Comparison of ENCODE assay signal across 16 cellular contexts in genomic region chr11:29452131-29452530, GRCh38.
A peak's percentile ranks its signal among the peaks of the same experiment; 100 is the strongest.
DNase-seq lines count a peak whose midpoint lies in the region; ATAC-seq and TF ChIP-seq lines count a peak whose summit lies in the region.
"Had no signal": no experiment of that assay in that cellular context is flagged by ENCODE, and none has a peak within 500 bp of the region (broad histone marks: within the 10 kb centered on the region; RNA-seq: fewer than 3 reads in every experiment).

No MANE protein-coding gene starts in this region.

- no peaks in the 10 kb centered on the region for H3K9me3 Mint-ChIP-seq in chondrocyte (ENCODE audit: low read depth)

- H3K27ac ChIP-seq in mesodermal cell (ENCODE audit: low read depth, low read length, severe bottlenecking) = peak overlapping the region; percentile 57
- H3K27ac ChIP-seq: colonic mucosa, gastrocnemius medialis, SJSA1 had no signal

- no peaks in the 10 kb centered on the region for H3K27me3 Mint-ChIP-seq in chondrocyte (ENCODE audit: low read depth)

- no peak for TF ChIP-seq CTCF in chondrocyte (IDR thresholded peaks at IDR 0.05)

- no peaks in the 10 kb centered on the region for H3K27me3 ChIP-seq in MG63
- H3K27me3 ChIP-seq: colonic mucosa, gastrocnemius medialis, SJSA1 had no signal

- H3K4me1 Mint-ChIP-seq in chondrocyte (ENCODE audit: low read depth) = peaks cover 27% of the 10 kb centered on the region

- DNase-seq in AG20443 (ENCODE audit: low spot score) (peak; percentile 38), MG63 (peak; percentile 4), chondrocyte (ENCODE audit: low spot score) (no peak), H4 (ENCODE audit: low spot score) (no peak), NCI-H1092 treated with DMSO at 0.1 percent for 48 hours (lab: John Stamatoyannopoulos, UW) (no peak)
- DNase-seq: activated naive CD4-positive, alpha-beta T cell; colonic mucosa; DMS79 treated with DMSO at 0.1 percent for 48 hours; gastrocnemius medialis; NCI-H2029 treated with DMSO at 0.1 percent for 48 hours; posterior cingulate gyrus; stimulated activated CD4-positive, alpha-beta T cell treated with anti-CD3 and anti-CD28 coated beads, Interleukin-2, amount 100 ng/mL, for 24 hours had no signal

- ATAC-seq in HG02870 (IDR thresholded peaks at IDR 0.05; ENCODE audit: unreplicated experiment) (no peak), HG03354 (IDR thresholded peaks at IDR 0.05; ENCODE audit: poor library complexity, severe bottlenecking, unreplicated experiment) (no peak)
- ATAC-seq: gastrocnemius medialis had no signal

- peak overlapping the region; percentile 27 for H3K27ac Mint-ChIP-seq in chondrocyte (ENCODE audit: unreplicated experiment)

- WGBS in mesodermal cell (ENCODE audit: insufficient coverage in 2 of 2), 2 experiments = 78 to 100% methylated on average over 1 of the region's 1 CpG

- H3K4me3 Mint-ChIP-seq in chondrocyte (ENCODE audit: unreplicated experiment) = no peak overlapping the region

- H3K36me3 ChIP-seq in MG63 = no peaks in the 10 kb centered on the region
- no peaks in the 10 kb centered on the region for H3K36me3 ChIP-seq in mesodermal cell (ENCODE audit: control insufficient read depth, insufficient read depth, low read length)
- H3K36me3 ChIP-seq: colonic mucosa, gastrocnemius medialis, SJSA1 had no signal

- H3K4me1 ChIP-seq in mesodermal cell (ENCODE audit: control insufficient read depth, insufficient read depth, low read length, poor library complexity, severe bottlenecking) = peaks cover 7% of the 10 kb centered on the region
- H3K4me1 ChIP-seq: colonic mucosa, gastrocnemius medialis, SJSA1 had no signal

- H3K4me3 ChIP-seq in MG63 (no peak overlapping the region), mesodermal cell (ENCODE audit: extremely low read depth, insufficient read depth, low read length, poor library complexity, severe bottlenecking) (no peak overlapping the region)
- H3K4me3 ChIP-seq: colonic mucosa, gastrocnemius medialis, SJSA1 had no signal

- H3K36me3 Mint-ChIP-seq in chondrocyte (ENCODE audit: low read depth) = no peaks in the 10 kb centered on the region

- H3K9me3 ChIP-seq in MG63 = no peaks in the 10 kb centered on the region
- no peaks in the 10 kb centered on the region for H3K9me3 ChIP-seq in mesodermal cell (ENCODE audit: control insufficient read depth, low read length)
- H3K9me3 ChIP-seq: colonic mucosa, gastrocnemius medialis, SJSA1 had no signal

Comparison
In these comparisons a context has a peak if more than half of its experiments do, and no peak if none do; other contexts are left out.
1. DNase-seq: peak in AG20443 (single experiment) and MG63 (single experiment); none in chondrocyte (single experiment), H4 (single experiment) and NCI-H1092 treated with DMSO at 0.1 percent for 48 hours (single experiment).